11 cellular contexts compared by ENCODE assay signal in genomic region chr15:45112592-45113379, GRCh38. TPM values are rescaled to one million over a fixed set of nuclear protein-coding genes. Genes with fewer than 3 reads are reported as not detected.
A peak's percentile ranks its signal among the peaks of the same experiment; 100 is the strongest.
DNase-seq lines count a peak whose midpoint lies in the region; ATAC-seq, FAIRE-seq and TF ChIP-seq lines count a peak whose summit lies in the region.
"Had no signal": no experiment of that assay in that cellular context is flagged by ENCODE, and none has a peak within 500 bp of the region (broad histone marks: within the 10 kb centered on the region; RNA-seq: fewer than 3 reads in every experiment).

No MANE protein-coding gene starts in this region.

- H3K4me1 ChIP-seq in keratinocyte (ENCODE audit: control insufficient read depth, extremely low read depth, insufficient read depth, low read length) (peaks cover 14% of the 10 kb centered on the region), thoracic aorta (ENCODE audit: control insufficient read depth in 1 of 2, low read depth in 2 of 2) (peaks cover 19 to 46% of the 10 kb centered on the region in 2 donors)

- no peaks in the 10 kb centered on the region for H3K36me3 Mint-ChIP-seq in activated T-cell treated with anti-CD3 and anti-CD28 coated beads, Interleukin-2, amount 50 U/mL, for 4 hours (ENCODE audit: insufficient read depth)
- H3K36me3 Mint-ChIP-seq in activated CD4-positive, alpha-beta memory T cell treated with anti-CD3 and anti-CD28 coated beads, Interleukin-2, amount 10 ng/mL, durations not matched to agents 7 days and 5 days (ENCODE audit: low read depth), result no peaks in the 10 kb centered on the region
- H3K36me3 Mint-ChIP-seq in natural killer cell, result no peaks in the 10 kb centered on the region

- POLR2A ChIA-PET in activated CD4-positive, alpha-beta memory T cell treated with anti-CD3 and anti-CD28 coated beads, Interleukin-2, amount 10 ng/mL, durations not matched to agents 7 days and 5 days (lab: Charles Lee), result interaction anchor here (1.4 kb wide), 1 partner anchor 11 kb away, joined by 3 read pairs; no protein-coding TSS in a partner anchor

- no peaks in the 10 kb centered on the region for H3K9me3 ChIP-seq in keratinocyte (ENCODE audit: control insufficient read depth, low read depth, low read length)
- H3K9me3 ChIP-seq in thoracic aorta, result no peaks in the 10 kb centered on the region
- H3K9me3 ChIP-seq: esophagus muscularis mucosa, ovary had no signal

- H3K9ac ChIP-seq in keratinocyte (ENCODE audit: control insufficient read depth, extremely low read depth, insufficient read depth, low read length), result no peak overlapping the region

- ATAC-seq in activated T-cell treated with anti-CD3 and anti-CD28 coated beads, Interleukin-2, amount 50 U/mL, for 4 hours, result peak; percentile 23 to 25
- no peak for ATAC-seq in thoracic aorta (ENCODE audit: insufficient number of reproducible peaks, low FRiP score, low read depth)
- no peak for ATAC-seq in GM21390 (IDR thresholded peaks at IDR 0.05; ENCODE audit: unreplicated experiment)
- no peak for ATAC-seq in natural killer cell

- peak overlapping the region; percentile 73 for H3K4me2 ChIP-seq in keratinocyte (ENCODE audit: control insufficient read depth, extremely low read depth, insufficient read depth, low read depth, low read length)

- H2AFZ ChIP-seq in keratinocyte (ENCODE audit: control insufficient read depth, low read length), result peak overlapping the region; percentile 30

- H3K4me3 Mint-ChIP-seq in activated T-cell treated with anti-CD3 and anti-CD28 coated beads, Interleukin-2, amount 50 U/mL, for 4 hours, result peak overlapping the region; percentile 29
- H3K4me3 Mint-ChIP-seq in activated CD4-positive, alpha-beta memory T cell treated with anti-CD3 and anti-CD28 coated beads, Interleukin-2, amount 10 ng/mL, durations not matched to agents 7 days and 5 days, result peak overlapping the region; percentile 0
- H3K4me3 Mint-ChIP-seq in natural killer cell, result no peak overlapping the region

- no peak for FAIRE-seq in keratinocyte (lab: Jason Lieb, UNC)

- TF ChIP-seq CTCF in keratinocyte (optimal IDR thresholded peaks at IDR 0.05 in 1 of 3, IDR thresholded peaks at IDR 0.05 in 1 of 3, conservative IDR thresholded peaks at IDR 0.05 in 1 of 3; ENCODE audit: extremely low read depth in 1 of 3, insufficient read depth in 2 of 3, low read length in 3 of 3), result no peak
- no peak for TF ChIP-seq CTCF in thoracic aorta (IDR thresholded peaks at IDR 0.05)
- no peak for TF ChIP-seq CTCF in natural killer cell (IDR thresholded peaks at IDR 0.05)

- peaks cover 5% of the 10 kb centered on the region for H4K20me1 ChIP-seq in keratinocyte (ENCODE audit: control insufficient read depth, extremely low read depth, insufficient read depth, low read length)

- H3K27ac ChIP-seq in keratinocyte (ENCODE audit: control insufficient read depth, insufficient read depth, low read length) (no peak overlapping the region), thoracic aorta (no peak overlapping the region)
- H3K27ac ChIP-seq: esophagus muscularis mucosa, ovary had no signal

- peaks cover 83% of the 10 kb centered on the region for H3K27me3 ChIP-seq in keratinocyte (ENCODE audit: control insufficient read depth, extremely low read depth, insufficient read depth, low read length)
- H3K27me3 ChIP-seq in thoracic aorta (replicated peaks; ENCODE audit: insufficient read depth), result peaks cover 17% of the 10 kb centered on the region
- H3K27me3 ChIP-seq: ovary had no signal

- intact Hi-C loops in natural killer cell (cut with micrococcal nuclease), result no loop called here

- H3K4me1 Mint-ChIP-seq in activated T-cell treated with anti-CD3 and anti-CD28 coated beads, Interleukin-2, amount 50 U/mL, for 4 hours (ENCODE audit: low read depth), result peaks cover 43% of the 10 kb centered on the region
- H3K4me1 Mint-ChIP-seq in activated CD4-positive, alpha-beta memory T cell treated with anti-CD3 and anti-CD28 coated beads, Interleukin-2, amount 10 ng/mL, durations not matched to agents 7 days and 5 days, result peaks cover 24% of the 10 kb centered on the region
- peaks cover 8 to 22% of the 10 kb centered on the region in 2 donors for H3K4me1 Mint-ChIP-seq in natural killer cell

- H3K36me3 ChIP-seq in keratinocyte (ENCODE audit: control insufficient read depth in 2 of 2, extremely low read depth in 1 of 2, insufficient read depth in 2 of 2, low read length in 2 of 2), result no peaks in the 10 kb centered on the region
- no peaks in the 10 kb centered on the region for H3K36me3 ChIP-seq in thoracic aorta
- H3K36me3 ChIP-seq: esophagus muscularis mucosa, ovary had no signal

- H3K9me1 ChIP-seq in keratinocyte (ENCODE audit: control insufficient read depth, extremely low read depth, insufficient read depth, low read length), result no peaks in the 10 kb centered on the region

- dilution Hi-C loops in keratinocyte (cut with MboI; ENCODE audit: extremely low pct_ligation_motif_present, low sequenced_read_pairs), result no loop called here

- no peaks in the 10 kb centered on the region for H3K79me2 ChIP-seq in keratinocyte (ENCODE audit: control insufficient read depth, insufficient read depth, low read length)

- H3K27me3 Mint-ChIP-seq in activated T-cell treated with anti-CD3 and anti-CD28 coated beads, Interleukin-2, amount 50 U/mL, for 4 hours (ENCODE audit: low read depth), result peaks cover 83% of the 10 kb centered on the region
- H3K27me3 Mint-ChIP-seq in activated CD4-positive, alpha-beta memory T cell treated with anti-CD3 and anti-CD28 coated beads, Interleukin-2, amount 10 ng/mL, durations not matched to agents 7 days and 5 days, result peaks cover 74% of the 10 kb centered on the region
- peaks cover 76 to 77% of the 10 kb centered on the region in 2 donors for H3K27me3 Mint-ChIP-seq in natural killer cell (ENCODE audit: low read depth in 2 of 2)

- H3K27ac Mint-ChIP-seq in activated CD4-positive, alpha-beta memory T cell treated with anti-CD3 and anti-CD28 coated beads, Interleukin-2, amount 10 ng/mL, durations not matched to agents 7 days and 5 days, result no peak overlapping the region
- no peak overlapping the region for H3K27ac Mint-ChIP-seq in natural killer cell

- no peaks in the 10 kb centered on the region for H3K9me3 Mint-ChIP-seq in activated T-cell treated with anti-CD3 and anti-CD28 coated beads, Interleukin-2, amount 50 U/mL, for 4 hours
- no peaks in the 10 kb centered on the region for H3K9me3 Mint-ChIP-seq in activated CD4-positive, alpha-beta memory T cell treated with anti-CD3 and anti-CD28 coated beads, Interleukin-2, amount 10 ng/mL, durations not matched to agents 7 days and 5 days
- H3K9me3 Mint-ChIP-seq in natural killer cell, result no peaks in the 10 kb centered on the region

- CTCF ChIA-PET in activated CD4-positive, alpha-beta memory T cell treated with anti-CD3 and anti-CD28 coated beads, Interleukin-2, amount 10 ng/mL, durations not matched to agents 7 days and 5 days (lab: Charles Lee), result interaction anchor here (0.9 to 1.7 kb wide), 2 partner anchors 9 to 14 kb away, joined by 4 to 6 read pairs; no protein-coding TSS in a partner anchor

- DNase-seq in activated T-cell treated with anti-CD3 and anti-CD28 coated beads, Interleukin-2, amount 50 U/mL, for 4 hours, result no peak
- DNase-seq in activated T-cell treated with anti-CD3 and anti-CD28 coated beads for 4 hours, result no peak
- DNase-seq in activated CD4-positive, alpha-beta memory T cell treated with anti-CD3 and anti-CD28 coated beads, Interleukin-2, amount 10 ng/mL, durations not matched to agents 7 days and 5 days, result no peak
- DNase-seq in keratinocyte (ENCODE audit: low read depth, low spot score), result no peak
- DNase-seq in thoracic aorta (ENCODE audit: low spot score), result no peak
- no peak for DNase-seq in OCI-M1 (lab: John Stamatoyannopoulos, UW)
- DNase-seq in natural killer cell, result no peak
- DNase-seq: ovary had no signal

- H3K4me3 ChIP-seq in keratinocyte (ENCODE audit: control insufficient read depth in 2 of 3, extremely low read depth in 1 of 3, insufficient read depth in 2 of 3, low read depth in 1 of 3, low read length in 3 of 3) (peak overlapping the region in 2 of 3 experiments; percentile 19 to 40), thoracic aorta (peak overlapping the region; percentile 53)
- H3K4me3 ChIP-seq: ovary had no signal

RNA-seq across cellular contexts. Expression of gene DUOX2, which starts 1.2 kb away (rescaled TPM):
- under 1 TPM; 0.05 to 0.11 (median 0.10) TPM for total RNA-seq in activated T-cell treated with anti-CD3 and anti-CD28 coated beads, Interleukin-2, amount 50 U/mL, for 4 hours
- total RNA-seq in activated CD4-positive, alpha-beta memory T cell treated with anti-CD3 and anti-CD28 coated beads, Interleukin-2, amount 10 ng/mL, durations not matched to agents 7 days and 5 days, result under 1 TPM in 1 of 2 experiments, not detected in 1; 0.23 TPM
- 0.31 to 0.75 TPM (median 0.31 TPM) in 3 replicates for polyA plus RNA-seq in keratinocyte
- 2.3 TPM for polyA plus RNA-seq in keratinocyte (2011; ENCODE audit: low read depth)
- polyA plus RNA-seq in keratinocyte (2011; cell fraction: cytosol; rRNA removed), result 0.18 TPM in 2 replicates
- 3.1 and 4.8 TPM in 2 replicates for polyA plus RNA-seq in keratinocyte (2011; cell fraction: nucleus; rRNA removed)
- 0.22 and 3.1 TPM in 2 replicates for polyA plus RNA-seq in keratinocyte (2012; ENCODE audit: low replicate concordance)
- 0.49 to 1.8 TPM (median 0.80 TPM) in 3 replicates for polyA minus RNA-seq in keratinocyte
- 0.38 TPM for polyA minus RNA-seq in keratinocyte (2011; cell fraction: cytosol; rRNA and poly(A)+ RNA removed)
- 1.3 and 2.2 TPM in 2 replicates for polyA minus RNA-seq in keratinocyte (2011; cell fraction: nucleus; rRNA and poly(A)+ RNA removed)
- total RNA-seq in thoracic aorta (under 1 TPM in 1 of 2 donors, not detected in 1; 0.42 TPM), natural killer cell (1 to 10 TPM in 1 of 3 donors, not detected in 2; 2.5 TPM)

RNA-seq across cellular contexts. Expression of gene DUOXA2, which starts 1.3 kb away (rescaled TPM):
- total RNA-seq in activated T-cell treated with anti-CD3 and anti-CD28 coated beads, Interleukin-2, amount 50 U/mL, for 4 hours, result not detected
- not detected for total RNA-seq in activated CD4-positive, alpha-beta memory T cell treated with anti-CD3 and anti-CD28 coated beads, Interleukin-2, amount 10 ng/mL, durations not matched to agents 7 days and 5 days
- polyA plus RNA-seq in keratinocyte, result not detected in 3 replicates
- not detected for polyA plus RNA-seq in keratinocyte (2011; ENCODE audit: low read depth)
- not detected in 2 replicates for polyA plus RNA-seq in keratinocyte (2011; cell fraction: cytosol; rRNA removed)
- not detected in 2 replicates for polyA plus RNA-seq in keratinocyte (2011; cell fraction: nucleus; rRNA removed)
- 0.19 and 0.78 TPM in 2 replicates for polyA plus RNA-seq in keratinocyte (2012; ENCODE audit: low replicate concordance)
- not detected in 3 replicates for polyA minus RNA-seq in keratinocyte
- not detected for polyA minus RNA-seq in keratinocyte (2011; cell fraction: cytosol; rRNA and poly(A)+ RNA removed)
- not detected in 2 replicates for polyA minus RNA-seq in keratinocyte (2011; cell fraction: nucleus; rRNA and poly(A)+ RNA removed)
- total RNA-seq in thoracic aorta, result not detected
- not detected for total RNA-seq in natural killer cell
- total RNA-seq: NCI-H460 had no signal

RNA-seq across cellular contexts. Expression of gene DUOXA1, which starts 16.9 kb away (rescaled TPM):
- total RNA-seq in activated T-cell treated with anti-CD3 and anti-CD28 coated beads, Interleukin-2, amount 50 U/mL, for 4 hours, result under 1 TPM; 0.08 to 0.58 (median 0.24) TPM
- not detected for total RNA-seq in activated CD4-positive, alpha-beta memory T cell treated with anti-CD3 and anti-CD28 coated beads, Interleukin-2, amount 10 ng/mL, durations not matched to agents 7 days and 5 days
- polyA plus RNA-seq in keratinocyte, result 14.1 to 37.2 TPM (median 15.1 TPM) in 3 replicates
- polyA plus RNA-seq in keratinocyte (2011; ENCODE audit: low read depth), result 31.6 TPM
- polyA plus RNA-seq in keratinocyte (2011; cell fraction: cytosol; rRNA removed), result 10.0 and 11.2 TPM in 2 replicates
- polyA plus RNA-seq in keratinocyte (2011; cell fraction: nucleus; rRNA removed), result 83.6 and 94.1 TPM in 2 replicates
- 12.9 and 111 TPM in 2 replicates for polyA plus RNA-seq in keratinocyte (2012; ENCODE audit: low replicate concordance)
- 26.4 to 62.0 TPM (median 42.9 TPM) in 3 replicates for polyA minus RNA-seq in keratinocyte
- polyA minus RNA-seq in keratinocyte (2011; cell fraction: cytosol; rRNA and poly(A)+ RNA removed), result 23.8 TPM
- 36.1 and 44.3 TPM in 2 replicates for polyA minus RNA-seq in keratinocyte (2011; cell fraction: nucleus; rRNA and poly(A)+ RNA removed)
- total RNA-seq in thoracic aorta, result 1 to 10 TPM in 1 of 2 donors, not detected in 1; 6.8 TPM
- total RNA-seq in natural killer cell, result under 1 TPM in 2 of 3 donors, not detected in 1; 0.39 to 0.40 TPM

RNA-seq across cellular contexts. Expression of gene DUOX1, which starts 17.0 kb away (rescaled TPM):
- under 1 TPM; 0.13 to 0.42 (median 0.22) TPM for total RNA-seq in activated T-cell treated with anti-CD3 and anti-CD28 coated beads, Interleukin-2, amount 50 U/mL, for 4 hours
- total RNA-seq in activated CD4-positive, alpha-beta memory T cell treated with anti-CD3 and anti-CD28 coated beads, Interleukin-2, amount 10 ng/mL, durations not matched to agents 7 days and 5 days, result under 1 TPM in 1 of 2 experiments, not detected in 1; 0.08 TPM
- 13.6 to 32.5 TPM (median 16.3 TPM) in 3 replicates for polyA plus RNA-seq in keratinocyte
- 28.6 TPM for polyA plus RNA-seq in keratinocyte (2011; ENCODE audit: low read depth)
- 5.0 and 5.6 TPM in 2 replicates for polyA plus RNA-seq in keratinocyte (2011; cell fraction: cytosol; rRNA removed)
- 99.6 and 112 TPM in 2 replicates for polyA plus RNA-seq in keratinocyte (2011; cell fraction: nucleus; rRNA removed)
- 24.7 and 76.3 TPM in 2 replicates for polyA plus RNA-seq in keratinocyte (2012; ENCODE audit: low replicate concordance)
- polyA minus RNA-seq in keratinocyte, result 53.5 to 83.7 TPM (median 55.5 TPM) in 3 replicates
- 10.7 TPM for polyA minus RNA-seq in keratinocyte (2011; cell fraction: cytosol; rRNA and poly(A)+ RNA removed)
- polyA minus RNA-seq in keratinocyte (2011; cell fraction: nucleus; rRNA and poly(A)+ RNA removed), result 81.7 and 91.0 TPM in 2 replicates
- total RNA-seq in thoracic aorta (under 1 TPM; 0.56 to 0.68 TPM), natural killer cell (under 1 TPM in 1 of 3 donors, not detected in 2; 0.20 TPM)
- total RNA-seq: NCI-H460 had no signal

Comparison
In these comparisons a context has a peak if more than half of its experiments do, and no peak if none do; other contexts are left out.
1. ATAC-seq: peak in activated T-cell treated with anti-CD3 and anti-CD28 coated beads, Interleukin-2, amount 50 U/mL, for 4 hours (2 of 2); none in thoracic aorta (single experiment), GM21390 (single experiment) and natural killer cell (0 of 3).